17 cellular contexts compared by ENCODE assay signal in genomic region chr18:12862874-12863482, GRCh38. TPM values are rescaled to one million over a fixed set of nuclear protein-coding genes. Genes with fewer than 3 reads are reported as not detected.
A peak's percentile ranks its signal among the peaks of the same experiment; 100 is the strongest.
DNase-seq lines count a peak whose midpoint lies in the region; ATAC-seq, FAIRE-seq and TF ChIP-seq lines count a peak whose summit lies in the region.
"Had no signal": no experiment of that assay in that cellular context is flagged by ENCODE, and none has a peak within 500 bp of the region (broad histone marks: within the 10 kb centered on the region; RNA-seq: fewer than 3 reads in every experiment).

No MANE protein-coding gene starts in this region.

- H3K9me3 ChIP-seq in OCI-LY1 (ENCODE audit: low read length) (no peaks in the 10 kb centered on the region), upper lobe of right lung (no peaks in the 10 kb centered on the region)
- H3K9me3 ChIP-seq: adrenal gland, esophagus muscularis mucosa had no signal

- no peaks in the 10 kb centered on the region for H3K27me3 Mint-ChIP-seq in activated naive CD4-positive, alpha-beta T cell treated with anti-CD3 and anti-CD28 coated beads, Interleukin-2, amount 10 ng/mL, durations not matched to agents 7 days and 5 days
- no peaks in the 10 kb centered on the region for H3K27me3 Mint-ChIP-seq in glutamatergic neuron (ENCODE audit: unreplicated experiment)

- H2AFZ ChIP-seq in OCI-LY1 (ENCODE audit: low read length): no peak overlapping the region

- peaks cover 0 to 4% of the 10 kb centered on the region in 2 donors for H3K36me3 Mint-ChIP-seq in activated naive CD4-positive, alpha-beta T cell treated with anti-CD3 and anti-CD28 coated beads, Interleukin-2, amount 50 U/mL, for 72 hours
- peaks cover 12% of the 10 kb centered on the region for H3K36me3 Mint-ChIP-seq in activated naive CD4-positive, alpha-beta T cell treated with anti-CD3 and anti-CD28 coated beads, Interleukin-2, amount 10 ng/mL, durations not matched to agents 7 days and 5 days
- no peaks in the 10 kb centered on the region for H3K36me3 Mint-ChIP-seq in glutamatergic neuron (ENCODE audit: unreplicated experiment)
- peaks cover 19% of the 10 kb centered on the region for H3K36me3 Mint-ChIP-seq in stimulated activated effector memory CD8-positive, alpha-beta T cell treated with anti-CD3 and anti-CD28 coated beads, Interleukin-12 subunit alpha, Interleukin-12 subunit beta, amount 100 ng/mL, for 72 hours

- CTCF ChIA-PET in activated naive CD4-positive, alpha-beta T cell treated with anti-CD3 and anti-CD28 coated beads, Interleukin-2, amount 10 ng/mL, durations not matched to agents 7 days and 5 days (lab: Charles Lee): interaction anchor here (0.6 to 1.9 kb wide), 4 partner anchors 22 to 883 kb away, joined by 3 to 5 read pairs (median 4); no protein-coding TSS in a partner anchor

- no peak for ATAC-seq in activated naive CD4-positive, alpha-beta T cell treated with anti-CD3 and anti-CD28 coated beads, Interleukin-2, amount 50 U/mL, for 72 hours
- no peak for ATAC-seq in stimulated activated effector memory CD8-positive, alpha-beta T cell treated with anti-CD3 and anti-CD28 coated beads, Interleukin-12 subunit alpha, Interleukin-12 subunit beta, amount 100 ng/mL, for 72 hours
- no peak for ATAC-seq in upper lobe of right lung
- ATAC-seq: activated CD4-positive, CD25-positive, alpha-beta regulatory T cell treated with anti-CD3 and anti-CD28 coated beads, Interleukin-2, amount 50 U/mL, for 24 hours had no signal

- no peaks in the 10 kb centered on the region for H4K20me1 ChIP-seq in OCI-LY1 (ENCODE audit: insufficient read depth, low read length)

- intact Hi-C loops in upper lobe of right lung (cut with DNase I): no loop called here

- peak overlapping the region; percentile 37 to 55 for H3K27ac Mint-ChIP-seq in activated naive CD4-positive, alpha-beta T cell treated with anti-CD3 and anti-CD28 coated beads, Interleukin-2, amount 50 U/mL, for 72 hours
- no peak overlapping the region for H3K27ac Mint-ChIP-seq in activated naive CD4-positive, alpha-beta T cell treated with anti-CD3 and anti-CD28 coated beads, Interleukin-2, amount 10 ng/mL, durations not matched to agents 7 days and 5 days
- H3K27ac Mint-ChIP-seq in glutamatergic neuron (ENCODE audit: unreplicated experiment): peak overlapping the region; percentile 95
- peak overlapping the region; percentile 72 for H3K27ac Mint-ChIP-seq in stimulated activated effector memory CD8-positive, alpha-beta T cell treated with anti-CD3 and anti-CD28 coated beads, Interleukin-12 subunit alpha, Interleukin-12 subunit beta, amount 100 ng/mL, for 72 hours

- H3K27ac ChIP-seq in OCI-LY1 (ENCODE audit: low read depth, low read length, poor library complexity, severe bottlenecking): peak overlapping the region; percentile 87
- no peak overlapping the region for H3K27ac ChIP-seq in upper lobe of right lung
- H3K27ac ChIP-seq: adrenal gland, coronary artery, esophagus muscularis mucosa, HL-60 had no signal

- peaks cover 65% of the 10 kb centered on the region for H3K79me2 ChIP-seq in OCI-LY1 (ENCODE audit: insufficient read depth, low read length)

- H3K4me3 ChIP-seq in OCI-LY1 (ENCODE audit: low read depth, low read length, poor library complexity, severe bottlenecking) (no peak overlapping the region), H7 (ENCODE audit: insufficient read depth, low read depth, low read length) (no peak overlapping the region), upper lobe of right lung (no peak overlapping the region)
- H3K4me3 ChIP-seq: adrenal gland, coronary artery, esophagus muscularis mucosa had no signal

- H3K4me2 ChIP-seq in OCI-LY1 (ENCODE audit: low read length): peak overlapping the region; percentile 51

- H3K4me1 Mint-ChIP-seq in activated naive CD4-positive, alpha-beta T cell treated with anti-CD3 and anti-CD28 coated beads, Interleukin-2, amount 10 ng/mL, durations not matched to agents 7 days and 5 days: peaks cover 51% of the 10 kb centered on the region
- H3K4me1 Mint-ChIP-seq in glutamatergic neuron (ENCODE audit: low read depth, unreplicated experiment): peaks cover 22% of the 10 kb centered on the region
- peaks cover 49% of the 10 kb centered on the region for H3K4me1 Mint-ChIP-seq in stimulated activated effector memory CD8-positive, alpha-beta T cell treated with anti-CD3 and anti-CD28 coated beads, Interleukin-12 subunit alpha, Interleukin-12 subunit beta, amount 100 ng/mL, for 72 hours

- H3K9ac ChIP-seq in OCI-LY1 (ENCODE audit: low read length): peak overlapping the region; percentile 51

- no peaks in the 10 kb centered on the region for H3K9me3 Mint-ChIP-seq in activated naive CD4-positive, alpha-beta T cell treated with anti-CD3 and anti-CD28 coated beads, Interleukin-2, amount 50 U/mL, for 72 hours
- H3K9me3 Mint-ChIP-seq in activated naive CD4-positive, alpha-beta T cell treated with anti-CD3 and anti-CD28 coated beads, Interleukin-2, amount 10 ng/mL, durations not matched to agents 7 days and 5 days: no peaks in the 10 kb centered on the region
- H3K9me3 Mint-ChIP-seq in glutamatergic neuron (ENCODE audit: unreplicated experiment): peaks cover 4% of the 10 kb centered on the region
- H3K9me3 Mint-ChIP-seq in stimulated activated effector memory CD8-positive, alpha-beta T cell treated with anti-CD3 and anti-CD28 coated beads, Interleukin-12 subunit alpha, Interleukin-12 subunit beta, amount 100 ng/mL, for 72 hours: no peaks in the 10 kb centered on the region

- 0 out of 2 replicates have a peak, but pooled peaks cover 1% of the 10 kb centered on the region for H3F3A ChIP-seq in OCI-LY1 (ENCODE audit: insufficient read depth, low read length)

- FAIRE-seq in RCC 7860 (lab: Jason Lieb, UNC): no peak

- H3K27me3 ChIP-seq in OCI-LY1 (ENCODE audit: insufficient read depth, low read length) (no peaks in the 10 kb centered on the region), H7 (ENCODE audit: control insufficient read depth, insufficient read depth, low read length) (no peaks in the 10 kb centered on the region), upper lobe of right lung (no peaks in the 10 kb centered on the region)
- H3K27me3 ChIP-seq: adrenal gland, esophagus muscularis mucosa had no signal

- H3K36me3 ChIP-seq in OCI-LY1 (ENCODE audit: insufficient read depth, low read length): no peaks in the 10 kb centered on the region
- H3K36me3 ChIP-seq in H7 (replicated peaks; ENCODE audit: control insufficient read depth, insufficient read depth, low read length): no peaks in the 10 kb centered on the region
- peaks cover 6% of the 10 kb centered on the region for H3K36me3 ChIP-seq in upper lobe of right lung
- H3K36me3 ChIP-seq: adrenal gland had no signal

- no peak for DNase-seq in activated naive CD4-positive, alpha-beta T cell treated with anti-CD3 and anti-CD28 coated beads, Interleukin-2, amount 50 U/mL, for 72 hours (ENCODE audit: low spot score in 2 of 2)
- DNase-seq in activated naive CD4-positive, alpha-beta T cell treated with anti-CD3 and anti-CD28 coated beads, Interleukin-2, amount 10 ng/mL, durations not matched to agents 7 days and 5 days: no peak
- no peak for DNase-seq in glutamatergic neuron
- DNase-seq in stimulated activated effector memory CD8-positive, alpha-beta T cell treated with anti-CD3 and anti-CD28 coated beads, Interleukin-12 subunit alpha, Interleukin-12 subunit beta, amount 100 ng/mL, for 72 hours (ENCODE audit: low spot score in 2 of 2): no peak
- no peak for DNase-seq in RCC 7860 (ENCODE audit: low spot score)
- no peak for DNase-seq in H7
- no peak for DNase-seq in upper lobe of right lung
- DNase-seq: activated T-cell treated with anti-CD3 and anti-CD28 coated beads, Interleukin-2, amount 50 U/mL, for 1 hour; adrenal gland; GOT3; hypothalamus; stimulated activated naive CD4-positive, alpha-beta T cell treated with Interleukin-2 at 50 U/mL for 16 hours had no signal

- peaks cover 73% of the 10 kb centered on the region for H3K4me1 ChIP-seq in OCI-LY1 (ENCODE audit: insufficient read depth, low read length, severe bottlenecking)
- H3K4me1 ChIP-seq in upper lobe of right lung: peaks cover 11% of the 10 kb centered on the region

- TF ChIP-seq CTCF in OCI-LY1 (IDR thresholded peaks at IDR 0.05; ENCODE audit: low read length) (no peak), glutamatergic neuron (IDR thresholded peaks at IDR 0.05; ENCODE audit: partially characterized antibody, unreplicated experiment) (no peak), upper lobe of right lung (IDR thresholded peaks at IDR 0.05) (no peak)

- no peak overlapping the region for H3K4me3 Mint-ChIP-seq in activated naive CD4-positive, alpha-beta T cell treated with anti-CD3 and anti-CD28 coated beads, Interleukin-2, amount 10 ng/mL, durations not matched to agents 7 days and 5 days
- H3K4me3 Mint-ChIP-seq in glutamatergic neuron (ENCODE audit: unreplicated experiment): no peak overlapping the region
- H3K4me3 Mint-ChIP-seq in stimulated activated effector memory CD8-positive, alpha-beta T cell treated with anti-CD3 and anti-CD28 coated beads, Interleukin-12 subunit alpha, Interleukin-12 subunit beta, amount 100 ng/mL, for 72 hours: no peak overlapping the region

- no peaks in the 10 kb centered on the region for H3K9me2 ChIP-seq in OCI-LY1 (ENCODE audit: low read depth, low read length)

RNA-seq across cellular contexts. Expression of gene PTPN2, which starts 21.1 kb away (rescaled TPM):
- total RNA-seq in activated naive CD4-positive, alpha-beta T cell treated with anti-CD3 and anti-CD28 coated beads, Interleukin-2, amount 50 U/mL, for 72 hours: 10 to 100 TPM; 57.0 to 69.9 TPM
- total RNA-seq in glutamatergic neuron (ENCODE audit: unreplicated experiment) (33.3 TPM), upper lobe of right lung (53.9 TPM)
- total RNA-seq in H7 (2014; rRNA removed; shearing (Covaris generic)): 46.9 and 57.9 TPM in 2 replicates
